Comparison of ENCODE assay signal across 17 cellular contexts in genomic region chr14:23529016-23529740, GRCh38. TPM values are rescaled to one million over a fixed set of nuclear protein-coding genes. Genes with fewer than 3 reads are reported as not detected.
DNase-seq lines count a peak whose midpoint lies in the region; ATAC-seq and TF ChIP-seq lines count a peak whose summit lies in the region.
"Had no signal": no experiment of that assay in that cellular context is flagged by ENCODE, and none has a peak within 500 bp of the region (broad histone marks: within the 10 kb centered on the region; RNA-seq: fewer than 3 reads in every experiment).

No MANE protein-coding gene starts in this region.

- H3K36me3 ChIP-seq in iPS-20b (ENCODE audit: insufficient read depth, low read depth, low read length): peaks cover 70% of the 10 kb centered on the region
- no peaks in the 10 kb centered on the region for H3K36me3 ChIP-seq in parathyroid adenoma (ENCODE audit: control insufficient read depth, insufficient read depth, low read length)

- H3K9ac ChIP-seq in iPS-20b (ENCODE audit: low read depth, low read length) (peak overlapping the region; percentile 37; the same call in 1 of the 2 replicates), parathyroid adenoma (no peak overlapping the region)

- H3K4me1 Mint-ChIP-seq in activated T-helper 17 cell treated with anti-CD3 and anti-CD28 coated beads, Interleukin-2, amount 50 U/mL, for 72 hours: no peaks in the 10 kb centered on the region
- H3K4me1 Mint-ChIP-seq in HFFc6 (ENCODE audit: low read depth): no peaks in the 10 kb centered on the region
- H3K4me1 Mint-ChIP-seq: B cell; CD4-positive, alpha-beta memory T cell had no signal

- H3K27me3 Mint-ChIP-seq in activated T-helper 17 cell treated with anti-CD3 and anti-CD28 coated beads, Interleukin-2, amount 50 U/mL, for 72 hours: no peaks in the 10 kb centered on the region
- peaks cover 14% of the 10 kb centered on the region for H3K27me3 Mint-ChIP-seq in HFFc6 (ENCODE audit: insufficient read depth)
- H3K27me3 Mint-ChIP-seq: B cell; CD4-positive, alpha-beta memory T cell had no signal

- ATAC-seq in activated T-helper 17 cell treated with anti-CD3 and anti-CD28 coated beads, Interleukin-2, amount 50 U/mL, for 72 hours (replicated peaks): no peak
- ATAC-seq in Right ventricle myocardium superior (ENCODE audit: poor library complexity): no peak
- ATAC-seq: GM12878 had no signal

- peak overlapping the region; percentile 67 for H3K4me2 ChIP-seq in parathyroid adenoma (ENCODE audit: low read length)
- H3K4me2 ChIP-seq: PC-9 had no signal

- DNase-seq in Right ventricle myocardium superior (no peak), HFFc6 (no peak)
- DNase-seq in effector CD8-positive, alpha-beta T cell (lab: John Stamatoyannopoulos, UW): no peak
- no peak for DNase-seq in stimulated activated CD4-positive, alpha-beta T cell treated with anti-CD3 and anti-CD28 coated beads, Interleukin-4, amount 100 ng/mL, for 1 hour
- DNase-seq: CD4-positive, alpha-beta memory T cell; DMS79; KBM-7; NCI-H2107; NCI-H345; PC-9; SHP77 had no signal

- H3K27ac ChIP-seq in iPS-20b (ENCODE audit: low read length) (no peak overlapping the region), parathyroid adenoma (peak overlapping the region; percentile 89)
- H3K27ac ChIP-seq: PC-9 had no signal

- H3K27me3 ChIP-seq in iPS-20b (ENCODE audit: insufficient read depth, low read length) (no peaks in the 10 kb centered on the region), parathyroid adenoma (ENCODE audit: control insufficient read depth, insufficient read depth, low read length) (no peaks in the 10 kb centered on the region)

- H3K4me3 ChIP-seq in iPS-20b (ENCODE audit: low read length) (no peak overlapping the region), parathyroid adenoma (ENCODE audit: low read depth, low read length) (peak overlapping the region; percentile 9)
- H3K4me3 ChIP-seq: GM12878, PC-9 had no signal

- no peak for TF ChIP-seq CTCF in parathyroid adenoma (IDR thresholded peaks at IDR 0.05)
- no peak for TF ChIP-seq CTCF in HFFc6 (IDR thresholded peaks at IDR 0.05)

- H3K9me3 ChIP-seq in iPS-20b (ENCODE audit: insufficient read depth, low read depth, low read length): no peaks in the 10 kb centered on the region
- no peaks in the 10 kb centered on the region for H3K9me3 ChIP-seq in parathyroid adenoma (ENCODE audit: control insufficient read depth, low read length)

- H3K79me2 ChIP-seq in parathyroid adenoma: peaks cover 15% of the 10 kb centered on the region

- H3K4me3 Mint-ChIP-seq in activated T-helper 17 cell treated with anti-CD3 and anti-CD28 coated beads, Interleukin-2, amount 50 U/mL, for 72 hours: no peak overlapping the region
- H3K4me3 Mint-ChIP-seq in HFFc6: no peak overlapping the region
- H3K4me3 Mint-ChIP-seq: B cell had no signal

- intact Hi-C loops in Right ventricle myocardium superior (cut with DNase I): no loop called here

- H2AFZ ChIP-seq in parathyroid adenoma: peak overlapping the region; percentile 17
- H2AFZ ChIP-seq: PC-9 had no signal

- H3K27ac Mint-ChIP-seq in activated T-helper 17 cell treated with anti-CD3 and anti-CD28 coated beads, Interleukin-2, amount 50 U/mL, for 72 hours: peak overlapping the region; percentile 12
- H3K27ac Mint-ChIP-seq in HFFc6: no peak overlapping the region
- H3K27ac Mint-ChIP-seq: B cell had no signal

- H3K4me1 ChIP-seq in iPS-20b (ENCODE audit: insufficient read depth, low read length) (no peaks in the 10 kb centered on the region), parathyroid adenoma (peaks cover 48% of the 10 kb centered on the region)

- H3K36me3 Mint-ChIP-seq in activated T-helper 17 cell treated with anti-CD3 and anti-CD28 coated beads, Interleukin-2, amount 50 U/mL, for 72 hours (ENCODE audit: low read depth): no peaks in the 10 kb centered on the region
- no peaks in the 10 kb centered on the region for H3K36me3 Mint-ChIP-seq in HFFc6 (ENCODE audit: low read depth)
- H3K36me3 Mint-ChIP-seq: CD4-positive, alpha-beta memory T cell had no signal

- no peaks in the 10 kb centered on the region for H3K9me3 Mint-ChIP-seq in activated T-helper 17 cell treated with anti-CD3 and anti-CD28 coated beads, Interleukin-2, amount 50 U/mL, for 72 hours
- no peaks in the 10 kb centered on the region for H3K9me3 Mint-ChIP-seq in HFFc6

RNA-seq across cellular contexts. Expression of gene ZFHX2, which starts 22.4 kb away (rescaled TPM):
- total RNA-seq in activated T-helper 17 cell treated with anti-CD3 and anti-CD28 coated beads, Interleukin-2, amount 50 U/mL, for 72 hours: 1 to 10 TPM; 2.1 to 2.3 TPM
- 0.97 TPM for total RNA-seq in Right ventricle myocardium superior
- total RNA-seq in HFFc6 (2021; fragmentation: NEBNext Ultra II Directional; extraction: Animal tissue kit (Norgen Biotek cat#: 25700)): 1 to 10 TPM in 4 of 6 experiments, under 1 TPM in 2; 0.63 to 4.2 (median 1.7) TPM

RNA-seq across cellular contexts. Expression of gene THTPA, which starts 26.9 kb away (rescaled TPM):
- 1 to 10 TPM; 7.3 to 8.7 TPM for total RNA-seq in activated T-helper 17 cell treated with anti-CD3 and anti-CD28 coated beads, Interleukin-2, amount 50 U/mL, for 72 hours
- 15.4 TPM for total RNA-seq in Right ventricle myocardium superior
- total RNA-seq in HFFc6 (2021; fragmentation: NEBNext Ultra II Directional; extraction: Animal tissue kit (Norgen Biotek cat#: 25700)): 10 to 100 TPM; 10.4 to 14.1 (median 11.0) TPM

RNA-seq across cellular contexts. Expression of gene AP1G2, which starts 38.4 kb away (rescaled TPM):
- 100 to 1,000 TPM; 199 to 312 TPM for total RNA-seq in activated T-helper 17 cell treated with anti-CD3 and anti-CD28 coated beads, Interleukin-2, amount 50 U/mL, for 72 hours
- total RNA-seq in Right ventricle myocardium superior: 10.7 TPM
- total RNA-seq in HFFc6 (2021; fragmentation: NEBNext Ultra II Directional; extraction: Animal tissue kit (Norgen Biotek cat#: 25700)): 1 to 10 TPM; 1.6 to 8.3 (median 2.2) TPM

RNA-seq across cellular contexts. Expression of gene JPH4, which starts 49.4 kb away (rescaled TPM):
- total RNA-seq in activated T-helper 17 cell treated with anti-CD3 and anti-CD28 coated beads, Interleukin-2, amount 50 U/mL, for 72 hours: not detected
- total RNA-seq in Right ventricle myocardium superior: 0.13 TPM
- total RNA-seq in HFFc6 (2021; fragmentation: NEBNext Ultra II Directional; extraction: Animal tissue kit (Norgen Biotek cat#: 25700)): not detected
- total RNA-seq: B cell; CD4-positive, alpha-beta memory T cell; G401; PC-9 had no signal

RNA-seq across cellular contexts. Expression of gene NGDN, which starts 59.7 kb away (rescaled TPM):
- total RNA-seq in activated T-helper 17 cell treated with anti-CD3 and anti-CD28 coated beads, Interleukin-2, amount 50 U/mL, for 72 hours: 10 to 100 TPM; 43.5 to 53.1 TPM
- 17.0 TPM for total RNA-seq in Right ventricle myocardium superior
- 10 to 100 TPM; 22.6 to 29.9 (median 24.1) TPM for total RNA-seq in HFFc6 (2021; fragmentation: NEBNext Ultra II Directional; extraction: Animal tissue kit (Norgen Biotek cat#: 25700))

Comparison
In these comparisons a context has a peak if more than half of its experiments do, and no peak if none do; other contexts are left out.
1. RNA of gene AP1G2, which starts 38.4 kb away (total RNA-seq): 199 to 312 TPM in activated T-helper 17 cell treated with anti-CD3 and anti-CD28 coated beads, Interleukin-2, amount 50 U/mL, for 72 hours; 10.7 TPM in Right ventricle myocardium superior (single experiment) and 1.6 to 8.3 TPM in HFFc6; every median in the first group is over 10 times any median in the second.